Comparison of ENCODE assay signal across 9 cellular contexts in genomic region chr1:24946861-24947658, GRCh38. TPM values are rescaled to one million over a fixed set of nuclear protein-coding genes. Genes with fewer than 3 reads are reported as not detected.
A peak's percentile ranks its signal among the peaks of the same experiment; 100 is the strongest.
DNase-seq lines count a peak whose midpoint lies in the region; ATAC-seq and FAIRE-seq lines count a peak whose summit lies in the region.
"Had no signal": no experiment of that assay in that cellular context is flagged by ENCODE, and none has a peak within 500 bp of the region (broad histone marks: within the 10 kb centered on the region; RNA-seq: fewer than 3 reads in every experiment).

No MANE protein-coding gene starts in this region.

- peak; percentile 98 for FAIRE-seq in GM19239 (lab: Jason Lieb, UNC)

- peak; percentile 74 for ATAC-seq in HG03045 (IDR thresholded peaks at IDR 0.05; ENCODE audit: unreplicated experiment)

- DNase-seq in EL (peak; percentile 34), GM19239 (ENCODE audit: insufficient read length, low spot score) (peak; percentile 80), amniotic epithelial cell (ENCODE audit: low read depth) (peak; percentile 35), NCI-H1694 (lab: John Stamatoyannopoulos, UW) (no peak), cerebellum (ENCODE audit: low spot score) (no peak), occipital lobe (lab: John Stamatoyannopoulos, UW) (no peak)
- DNase-seq in activated CD4-positive, alpha-beta T cell treated with anti-CD3 and anti-CD28 coated beads for 1 hour = no peak

RNA-seq across cellular contexts. Expression of gene RUNX3, which starts 17.0 kb away (rescaled TPM):
- total RNA-seq in cerebellum (not detected), occipital lobe (0.16 TPM)
- total RNA-seq: cardiac muscle cell had no signal

Comparison
In these comparisons a context has a peak if more than half of its experiments do, and no peak if none do; other contexts are left out.
1. DNase-seq: peak in EL (single experiment), GM19239 (single experiment) and amniotic epithelial cell (single experiment); none in NCI-H1694 (single experiment), cerebellum (single experiment), occipital lobe (single experiment) and activated CD4-positive, alpha-beta T cell treated with anti-CD3 and anti-CD28 coated beads for 1 hour (single experiment).